ENCODE assay signal across 1 cellular context in the genomic region with DNA sequence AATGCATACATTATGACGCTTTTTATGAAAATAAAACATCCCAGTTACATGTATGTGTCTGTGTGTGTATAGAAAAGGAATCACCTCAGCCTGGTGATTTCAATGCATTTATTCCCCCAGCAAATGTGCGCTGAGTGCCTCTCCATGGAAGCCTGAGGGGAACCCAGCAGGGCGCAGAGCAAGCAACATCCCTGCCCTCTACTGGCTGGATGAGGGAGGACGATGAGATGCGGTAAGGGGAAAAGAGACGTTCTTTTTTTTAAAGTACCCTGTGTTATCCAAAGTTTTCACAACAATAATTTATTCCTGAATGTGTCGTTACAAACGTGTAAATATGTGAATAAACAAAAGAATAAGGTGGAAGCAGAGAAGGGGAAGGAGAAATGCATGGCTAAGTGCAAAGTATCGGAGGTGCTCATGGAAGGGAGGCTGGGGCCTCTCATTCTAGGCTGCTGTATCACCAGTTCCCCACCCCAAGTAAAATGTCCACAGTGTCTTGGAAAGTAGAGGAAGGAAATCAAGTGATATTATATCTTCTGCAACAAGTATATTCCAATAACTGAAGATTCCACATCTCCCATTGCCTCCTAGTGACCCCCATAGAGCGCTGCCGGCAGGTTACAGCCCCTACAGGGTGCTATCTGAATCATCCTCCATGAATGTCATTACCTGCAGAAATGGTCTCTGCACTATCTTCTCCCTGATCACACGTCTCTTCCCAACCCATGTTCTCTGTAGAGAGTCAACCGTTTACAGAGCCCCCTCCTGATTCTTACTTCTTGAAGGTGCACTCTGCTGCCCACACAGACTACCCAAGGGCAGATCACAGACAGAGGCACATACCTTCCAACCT.
TF ChIP-seq lines count a peak whose summit lies in the region.

No MANE protein-coding gene starts in this region.

TF ChIP-seq in IMR-90, 13 proteins besides CTCF, POLR2A, EP300 and RAD21:
- TF ChIP-seq, protein P1, sequence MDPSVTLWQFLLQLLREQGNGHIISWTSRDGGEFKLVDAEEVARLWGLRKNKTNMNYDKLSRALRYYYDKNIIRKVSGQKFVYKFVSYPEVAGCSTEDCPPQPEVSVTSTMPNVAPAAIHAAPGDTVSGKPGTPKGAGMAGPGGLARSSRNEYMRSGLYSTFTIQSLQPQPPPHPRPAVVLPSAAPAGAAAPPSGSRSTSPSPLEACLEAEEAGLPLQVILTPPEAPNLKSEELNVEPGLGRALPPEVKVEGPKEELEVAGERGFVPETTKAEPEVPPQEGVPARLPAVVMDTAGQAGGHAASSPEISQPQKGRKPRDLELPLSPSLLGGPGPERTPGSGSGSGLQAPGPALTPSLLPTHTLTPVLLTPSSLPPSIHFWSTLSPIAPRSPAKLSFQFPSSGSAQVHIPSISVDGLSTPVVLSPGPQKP (IDR thresholded peaks at IDR 0.05; ENCODE audit: borderline replicate concordance, low read depth, low read length) = no peak
- TF ChIP-seq, protein P2, sequence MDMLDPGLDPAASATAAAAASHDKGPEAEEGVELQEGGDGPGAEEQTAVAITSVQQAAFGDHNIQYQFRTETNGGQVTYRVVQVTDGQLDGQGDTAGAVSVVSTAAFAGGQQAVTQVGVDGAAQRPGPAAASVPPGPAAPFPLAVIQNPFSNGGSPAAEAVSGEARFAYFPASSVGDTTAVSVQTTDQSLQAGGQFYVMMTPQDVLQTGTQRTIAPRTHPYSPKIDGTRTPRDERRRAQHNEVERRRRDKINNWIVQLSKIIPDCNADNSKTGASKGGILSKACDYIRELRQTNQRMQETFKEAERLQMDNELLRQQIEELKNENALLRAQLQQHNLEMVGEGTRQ (IDR thresholded peaks at IDR 0.05; ENCODE audit: low read depth, low read length) = no peak
- peak; percentile 45; the same call in 1 of the 2 replicates for TF ChIP-seq SMC3 (IDR thresholded peaks at IDR 0.05; ENCODE audit: low read depth, low read length)
TF ChIP-seq in IMR-90: peak in this region for 1.
